In genomic region chr2:2732331-2733119, GRCh38 we compare ENCODE assay signal across 24 cellular contexts.
DNase-seq lines count a peak whose midpoint lies in the region; ATAC-seq and TF ChIP-seq lines count a peak whose summit lies in the region.
"Had no signal": no experiment of that assay in that cellular context is flagged by ENCODE, and none has a peak within 500 bp of the region (broad histone marks: within the 10 kb centered on the region; RNA-seq: fewer than 3 reads in every experiment).

No MANE protein-coding gene starts in this region.

- H3K9me3 ChIP-seq in neural progenitor cell (ENCODE audit: low read depth), result no peaks in the 10 kb centered on the region
- no peaks in the 10 kb centered on the region for H3K9me3 ChIP-seq in tibial artery
- H3K9me3 ChIP-seq: A549; BLaER1 treated with 17β-estradiol and CSF1 and Interleukin-3, amounts not matched to agents 10 nM and 100 nM had no signal

- H3K4me3 ChIP-seq in neural progenitor cell (no peak overlapping the region), tibial artery (no peak overlapping the region)
- H3K4me3 ChIP-seq: A549; BLaER1 treated with 17β-estradiol and CSF1 and Interleukin-3, amounts not matched to agents 10 nM and 100 nM had no signal

- H3K36me3 Mint-ChIP-seq in CD14-positive monocyte, result no peaks in the 10 kb centered on the region
- no peaks in the 10 kb centered on the region for H3K36me3 Mint-ChIP-seq in brain
- H3K36me3 Mint-ChIP-seq in neural progenitor cell, result no peaks in the 10 kb centered on the region
- H3K36me3 Mint-ChIP-seq: CD4-positive, alpha-beta memory T cell; CD4-positive, CD25-positive, alpha-beta regulatory T cell; CD8-positive, alpha-beta memory T cell had no signal

- H3K27ac ChIP-seq in neural progenitor cell, result no peak overlapping the region
- no peak overlapping the region for H3K27ac ChIP-seq in tibial artery
- H3K27ac ChIP-seq: 22Rv1; A549; BLaER1 treated with 17β-estradiol and CSF1 and Interleukin-3, amounts not matched to agents 10 nM and 100 nM; C4-2B had no signal

- peak overlapping the region in 1 of 7 donors; percentile 30 for H3K27ac Mint-ChIP-seq in CD14-positive monocyte
- peak overlapping the region in 3 of 5 experiments; percentile 22 to 96 (median 23) for H3K27ac Mint-ChIP-seq in brain
- H3K27ac Mint-ChIP-seq in neural progenitor cell, result peak overlapping the region; percentile 87
- H3K27ac Mint-ChIP-seq: B cell; CD4-positive, alpha-beta memory T cell; CD4-positive, CD25-positive, alpha-beta regulatory T cell had no signal

- intact Hi-C loops in CD14-positive monocyte (cut with micrococcal nuclease), result no loop called here
- intact Hi-C loops in posterior vena cava (cut with DNase I), result no loop called here
- intact Hi-C loops in tibial artery (cut with DNase I; ENCODE audit: low total_unique reads), result no loop called here

- TF ChIP-seq CTCF in CD14-positive monocyte (IDR thresholded peaks at IDR 0.05), result no peak
- TF ChIP-seq CTCF in brain (conservative IDR thresholded peaks at IDR 0.05), result no peak
- no peak for TF ChIP-seq CTCF in neural progenitor cell (IDR thresholded peaks at IDR 0.05)
- no peak for TF ChIP-seq CTCF in tibial artery (IDR thresholded peaks at IDR 0.05)

- H3F3A ChIP-seq in neural progenitor cell (ENCODE audit: low read depth), result no peaks in the 10 kb centered on the region

- no peaks in the 10 kb centered on the region for H4K20me1 ChIP-seq in neural progenitor cell (ENCODE audit: low read depth)
- H4K20me1 ChIP-seq: BLaER1 treated with 17β-estradiol and CSF1 and Interleukin-3, amounts not matched to agents 10 nM and 100 nM had no signal

- no peaks in the 10 kb centered on the region for H3K79me2 ChIP-seq in neural progenitor cell (ENCODE audit: low read depth)

- H3K4me1 Mint-ChIP-seq in CD14-positive monocyte (no peaks in the 10 kb centered on the region), brain (peaks cover 56% of the 10 kb centered on the region), neural progenitor cell (peaks cover 11% of the 10 kb centered on the region)
- H3K4me1 Mint-ChIP-seq: B cell; CD4-positive, alpha-beta memory T cell; CD4-positive, CD25-positive, alpha-beta regulatory T cell; CD8-positive, alpha-beta memory T cell had no signal

- DNase-seq in CD14-positive monocyte (ENCODE audit: low spot score) (peak; percentile 23), neural progenitor cell (ENCODE audit: low spot score) (no peak), posterior vena cava (ENCODE audit: low spot score) (peak; percentile 66), tibial artery (no peak)
- DNase-seq: AML-193; CD4-positive, alpha-beta memory T cell; CD4-positive, CD25-positive, alpha-beta regulatory T cell; CD8-positive, alpha-beta memory T cell; COR-L47; DMS 273 treated with DMSO at 0.1 percent for 48 hours; DMS153; DMS53; DMS79; DND-41; EL; GDM1 had no signal

- H3K27me3 ChIP-seq in neural progenitor cell (no peaks in the 10 kb centered on the region), tibial artery (peaks cover 0 to under 1% of the 10 kb centered on the region in 2 donors)
- H3K27me3 ChIP-seq: BLaER1 treated with 17β-estradiol and CSF1 and Interleukin-3, amounts not matched to agents 10 nM and 100 nM had no signal

- H3K27me3 Mint-ChIP-seq in CD14-positive monocyte (ENCODE audit: low read depth in 3 of 3) (peaks cover 0 to 11% (median 10%) of the 10 kb centered on the region in 3 donors), brain (peaks cover 3% of the 10 kb centered on the region), neural progenitor cell (ENCODE audit: insufficient read depth, low read depth) (peaks cover 15% of the 10 kb centered on the region)
- H3K27me3 Mint-ChIP-seq: CD8-positive, alpha-beta memory T cell had no signal

- ATAC-seq in HG03469 (IDR thresholded peaks at IDR 0.05; ENCODE audit: unreplicated experiment) (no peak), HG02678 (IDR thresholded peaks at IDR 0.05; ENCODE audit: unreplicated experiment) (no peak)

- no peaks in the 10 kb centered on the region for H3K36me3 ChIP-seq in neural progenitor cell
- no peaks in the 10 kb centered on the region for H3K36me3 ChIP-seq in tibial artery
- H3K36me3 ChIP-seq: BLaER1 treated with 17β-estradiol and CSF1 and Interleukin-3, amounts not matched to agents 10 nM and 100 nM had no signal

- H3K4me3 Mint-ChIP-seq in CD14-positive monocyte (no peak overlapping the region), brain (no peak overlapping the region), neural progenitor cell (no peak overlapping the region)
- H3K4me3 Mint-ChIP-seq: B cell; CD4-positive, alpha-beta memory T cell; CD4-positive, CD25-positive, alpha-beta regulatory T cell; CD8-positive, alpha-beta memory T cell had no signal

- H3K9ac ChIP-seq in neural progenitor cell, result no peak overlapping the region
- H3K9ac ChIP-seq: BLaER1 treated with 17β-estradiol and CSF1 and Interleukin-3, amounts not matched to agents 10 nM and 100 nM had no signal

- H3K4me2 ChIP-seq in neural progenitor cell, result no peak overlapping the region
- H3K4me2 ChIP-seq: A549; BLaER1 treated with 17β-estradiol and CSF1 and Interleukin-3, amounts not matched to agents 10 nM and 100 nM had no signal

- H3K4me1 ChIP-seq in neural progenitor cell, result no peaks in the 10 kb centered on the region
- no peaks in the 10 kb centered on the region for H3K4me1 ChIP-seq in tibial artery
- H3K4me1 ChIP-seq: A549; BLaER1 treated with 17β-estradiol and CSF1 and Interleukin-3, amounts not matched to agents 10 nM and 100 nM had no signal

- no peak overlapping the region for H2AFZ ChIP-seq in neural progenitor cell (replicated peaks)

- no peaks in the 10 kb centered on the region for H3K9me3 Mint-ChIP-seq in CD14-positive monocyte
- H3K9me3 Mint-ChIP-seq in brain, result no peaks in the 10 kb centered on the region
- H3K9me3 Mint-ChIP-seq in neural progenitor cell, result no peaks in the 10 kb centered on the region
- H3K9me3 Mint-ChIP-seq: CD4-positive, CD25-positive, alpha-beta regulatory T cell had no signal

Comparison
In these comparisons a context has a peak if more than half of its experiments do, and no peak if none do; other contexts are left out.
1. DNase-seq: peak in CD14-positive monocyte (single experiment) and posterior vena cava (single experiment); none in neural progenitor cell (single experiment) and tibial artery (0 of 2).